ENCODE assay signal across 18 cellular contexts in genomic region chr4:118749347-118749988, GRCh38.
A peak's percentile ranks its signal among the peaks of the same experiment; 100 is the strongest.
DNase-seq lines count a peak whose midpoint lies in the region; ATAC-seq, FAIRE-seq and TF ChIP-seq lines count a peak whose summit lies in the region.
"Had no signal": no experiment of that assay in that cellular context is flagged by ENCODE, and none has a peak within 500 bp of the region (broad histone marks: within the 10 kb centered on the region; RNA-seq: fewer than 3 reads in every experiment).

No MANE protein-coding gene starts in this region.

- DNase-seq in NCI-H510A treated with DMSO at 0.1 percent for 48 hours (lab: John Stamatoyannopoulos, UW) (peak; percentile 45), NCI-H510A (lab: John Stamatoyannopoulos, UW) (no peak), NCI-H748 (lab: John Stamatoyannopoulos, UW; ENCODE audit: unreplicated experiment) (peak; percentile 57), kidney (no peak), EL (no peak)
- no peak for DNase-seq in activated CD4-positive, CD25-positive, alpha-beta regulatory T cell treated with anti-CD3 and anti-CD28 coated beads, Interleukin-2, amount 50 U/mL, for 72 hours
- DNase-seq: activated CD4-positive, alpha-beta T cell treated with anti-CD3 and anti-CD28 coated beads for 4 hours; activated effector memory CD4-positive, alpha-beta T cell treated with anti-CD3 and anti-CD28 coated beads, Interleukin-2, amount 50 U/mL, for 16 hours; effector memory CD4-positive, alpha-beta T cell; immature natural killer cell; natural killer cell; NCI-H187; NCI-H524 treated with DMSO at 0.1 percent for 48 hours; psoas muscle had no signal

- no peaks in the 10 kb centered on the region for H3K27me3 ChIP-seq in stomach smooth muscle (ENCODE audit: control insufficient read depth in 1 of 2, insufficient read depth in 2 of 2, low read length in 2 of 2)
- H3K27me3 ChIP-seq: BLaER1 treated with 17β-estradiol and CSF1 and Interleukin-3, amounts not matched to agents 10 nM and 100 nM had no signal

- H3K4me3 ChIP-seq in kidney (ENCODE audit: low read length in 2 of 2) (no peak overlapping the region), stomach smooth muscle (ENCODE audit: low read length in 2 of 2) (peak overlapping the region; percentile 41 to 52)
- H3K4me3 ChIP-seq: BLaER1 treated with 17β-estradiol and CSF1 and Interleukin-3, amounts not matched to agents 10 nM and 100 nM; psoas muscle had no signal

- H3K27ac ChIP-seq in kidney (ENCODE audit: low read depth in 2 of 2, low read length in 2 of 2), result no peak overlapping the region
- peak overlapping the region; percentile 80 for H3K27ac ChIP-seq in stomach smooth muscle (ENCODE audit: low read length)
- H3K27ac ChIP-seq: BLaER1 treated with 17β-estradiol and CSF1 and Interleukin-3, amounts not matched to agents 10 nM and 100 nM; psoas muscle had no signal

- TF ChIP-seq CTCF in kidney (IDR thresholded peaks at IDR 0.05; ENCODE audit: borderline replicate concordance, extremely low read depth, insufficient read depth), result no peak

- no peak for ATAC-seq in GM18861 (IDR thresholded peaks at IDR 0.05; ENCODE audit: unreplicated experiment)
- ATAC-seq: natural killer cell; stimulated activated effector memory CD8-positive, alpha-beta T cell treated with anti-CD3 and anti-CD28 coated beads, Interleukin-12 subunit alpha, Interleukin-12 subunit beta, amount 100 ng/mL, for 72 hours had no signal

- peak; percentile 62 for FAIRE-seq in kidney (lab: Jason Lieb, UNC)

- no peaks in the 10 kb centered on the region for H3K36me3 ChIP-seq in kidney (ENCODE audit: control insufficient read depth in 1 of 2, insufficient read depth in 2 of 2, low read length in 2 of 2)
- H3K36me3 ChIP-seq in stomach smooth muscle (ENCODE audit: control insufficient read depth in 2 of 2, insufficient read depth in 2 of 2, low read length in 2 of 2), result peaks cover 2 to 6% of the 10 kb centered on the region in 2 donors

- intact Hi-C loops in kidney (cut with DNase I), result no loop called here

- no peaks in the 10 kb centered on the region for H3K9me3 ChIP-seq in kidney (ENCODE audit: control insufficient read depth in 1 of 2, low read length in 2 of 2)
- H3K9me3 ChIP-seq in stomach smooth muscle (ENCODE audit: control insufficient read depth in 2 of 2, low read length in 2 of 2), result no peaks in the 10 kb centered on the region
- H3K9me3 ChIP-seq: BLaER1 treated with 17β-estradiol and CSF1 and Interleukin-3, amounts not matched to agents 10 nM and 100 nM; psoas muscle had no signal

- H3K4me1 ChIP-seq in kidney (ENCODE audit: control insufficient read depth in 1 of 2, insufficient read depth in 1 of 2, low read depth in 1 of 2, low read length in 2 of 2), result peaks cover under 1 to 3% of the 10 kb centered on the region in 2 donors
- peaks cover 13% of the 10 kb centered on the region for H3K4me1 ChIP-seq in stomach smooth muscle (ENCODE audit: control insufficient read depth, insufficient read depth, low read length)

- H3K9ac ChIP-seq in kidney (ENCODE audit: low read length in 2 of 2), result no peak overlapping the region
- H3K9ac ChIP-seq in stomach smooth muscle (ENCODE audit: low read length in 2 of 2), result peak overlapping the region; percentile 59 to 66
- H3K9ac ChIP-seq: BLaER1 treated with 17β-estradiol and CSF1 and Interleukin-3, amounts not matched to agents 10 nM and 100 nM had no signal

Comparison
In these comparisons a context has a peak if more than half of its experiments do, and no peak if none do; other contexts are left out.
1. DNase-seq: peak in NCI-H510A treated with DMSO at 0.1 percent for 48 hours (single experiment) and NCI-H748 (single experiment); none in NCI-H510A (single experiment), kidney (single experiment), EL (single experiment) and activated CD4-positive, CD25-positive, alpha-beta regulatory T cell treated with anti-CD3 and anti-CD28 coated beads, Interleukin-2, amount 50 U/mL, for 72 hours (single experiment).
2. H3K4me3 ChIP-seq: peak in stomach smooth muscle (2 of 2); none in kidney (0 of 2).
3. H3K9ac ChIP-seq: peak in stomach smooth muscle (2 of 2); none in kidney (0 of 2).